Comparison of ENCODE assay signal across 23 cellular contexts in the genomic region with DNA sequence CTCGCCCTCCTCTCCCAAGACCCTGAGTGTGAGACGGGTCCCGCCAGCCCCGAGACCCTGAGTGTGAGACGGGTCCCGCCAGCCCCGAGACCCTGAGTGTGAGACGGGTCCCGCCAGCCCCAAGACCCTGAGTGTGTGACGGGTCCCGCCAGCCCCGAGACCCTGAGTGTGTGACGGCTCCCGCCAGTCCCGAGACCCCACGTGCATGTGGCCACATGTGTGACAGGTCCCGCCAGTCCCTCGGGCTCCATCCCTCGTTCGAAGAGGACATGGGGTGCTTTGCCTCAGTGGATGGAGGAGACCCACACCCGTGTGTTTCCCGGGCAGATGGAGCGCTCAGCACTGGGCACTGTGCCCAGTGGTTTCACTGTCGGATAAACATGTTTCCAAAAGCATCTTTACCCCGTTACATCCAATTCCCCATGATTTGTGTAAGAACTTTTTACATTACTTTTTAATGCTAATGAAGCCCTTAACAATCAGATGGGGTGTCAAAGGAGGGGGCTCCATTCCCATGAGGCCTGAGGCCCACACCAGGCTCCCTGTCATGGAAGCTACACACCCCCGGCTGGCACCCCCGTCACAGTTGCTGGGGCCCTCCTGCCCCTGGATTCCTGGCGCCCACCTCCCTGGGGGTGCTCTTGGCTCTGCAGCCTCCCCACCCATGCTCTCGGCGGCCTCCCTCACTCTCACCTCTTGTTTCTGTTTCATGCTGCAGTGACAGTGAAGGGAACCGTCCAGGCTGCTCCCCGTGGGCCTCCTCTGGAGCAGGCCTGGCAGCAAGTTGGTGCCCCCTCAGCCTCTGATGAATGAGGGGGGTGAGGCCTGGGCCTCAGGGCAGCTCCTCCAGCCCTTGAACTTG. TPM values are rescaled to one million over a fixed set of nuclear protein-coding genes. Genes with fewer than 3 reads are reported as not detected.
DNase-seq lines count a peak whose midpoint lies in the region; ATAC-seq, FAIRE-seq and TF ChIP-seq lines count a peak whose summit lies in the region.
"Had no signal": no experiment of that assay in that cellular context is flagged by ENCODE, and none has a peak within 500 bp of the region (broad histone marks: within the 10 kb centered on the region; RNA-seq: fewer than 3 reads in every experiment).

No MANE protein-coding gene starts in this region.

- peaks cover 4% of the 10 kb centered on the region for H3K27me3 Mint-ChIP-seq in glutamatergic neuron (ENCODE audit: unreplicated experiment)
- H3K27me3 Mint-ChIP-seq: CD4-positive, alpha-beta memory T cell had no signal

- H3K9me3 Mint-ChIP-seq in glutamatergic neuron (ENCODE audit: unreplicated experiment): peaks cover 5% of the 10 kb centered on the region
- H3K9me3 Mint-ChIP-seq: CD4-positive, alpha-beta memory T cell had no signal

- H3K36me3 Mint-ChIP-seq in glutamatergic neuron (ENCODE audit: unreplicated experiment): no peaks in the 10 kb centered on the region
- H3K36me3 Mint-ChIP-seq: CD4-positive, alpha-beta memory T cell had no signal

- H3K4me3 Mint-ChIP-seq in glutamatergic neuron (ENCODE audit: unreplicated experiment): no peak overlapping the region
- H3K4me3 Mint-ChIP-seq: CD4-positive, alpha-beta memory T cell had no signal

- TF ChIP-seq CTCF in left ventricle myocardium inferior (IDR thresholded peaks at IDR 0.05; ENCODE audit: borderline replicate concordance) (no peak), heart right ventricle (IDR thresholded peaks at IDR 0.05) (no peak), glutamatergic neuron (IDR thresholded peaks at IDR 0.05; ENCODE audit: partially characterized antibody, unreplicated experiment) (no peak)

- H3K27ac Mint-ChIP-seq in glutamatergic neuron (ENCODE audit: unreplicated experiment): no peak overlapping the region
- H3K27ac Mint-ChIP-seq: CD4-positive, alpha-beta memory T cell had no signal

- H3K4me1 ChIP-seq in left ventricle myocardium inferior (no peaks in the 10 kb centered on the region), heart right ventricle (peaks cover 0 to 8% (median 0%) of the 10 kb centered on the region in 9 donors)
- H3K4me1 ChIP-seq: BE2C, HAP-1 had no signal

- H3K4me3 ChIP-seq in left ventricle myocardium inferior: no peak overlapping the region
- no peak overlapping the region for H3K4me3 ChIP-seq in heart right ventricle
- H3K4me3 ChIP-seq: HAP-1, SK-N-MC had no signal

- peak; percentile 13 for FAIRE-seq in urothelium cell line (lab: Jason Lieb, UNC)
- FAIRE-seq: A204.1 had no signal

- WGBS in heart right ventricle, 2 donors: 75 to 79% methylated on average over 32 of the region's 32 CpGs

- DNase-seq in left ventricle myocardium inferior: peak; percentile 10
- no peak for DNase-seq in heart right ventricle
- DNase-seq in astrocyte of the hippocampus (ENCODE audit: low read depth, low spot score): peak; percentile 9
- DNase-seq in glutamatergic neuron: peak; percentile 8
- no peak for DNase-seq in urothelium cell line (ENCODE audit: low spot score)
- DNase-seq in activated naive CD4-positive, alpha-beta T cell treated with anti-CD3 and anti-CD28 coated beads, Interleukin-2, amount 50 U/mL, for 16 hours: no peak
- no peak for DNase-seq in stimulated activated naive CD8-positive, alpha-beta T cell treated with anti-CD3 and anti-CD28 coated beads, Interleukin-15, Interleukin-2, amounts not matched to agents 100 U/mL and 50 U/mL, for 24 hours
- DNase-seq: BE2C; CD4-positive, alpha-beta memory T cell; DMS79; MM.1S; NCI-H1092; NCI-H146; NCI-H2081 treated with DMSO at 0.1 percent for 48 hours; NCI-H510A; NCI-H748 treated with DMSO at 0.1 percent for 48 hours; SHP77 had no signal

- intact Hi-C loops in left ventricle myocardium inferior (cut with micrococcal nuclease) (no loop called here), heart right ventricle (cut with DNase I) (no loop called here)

- H3K4me1 Mint-ChIP-seq in glutamatergic neuron (ENCODE audit: low read depth, unreplicated experiment): no peaks in the 10 kb centered on the region
- H3K4me1 Mint-ChIP-seq: CD4-positive, alpha-beta memory T cell had no signal

- no peak overlapping the region for H3K27ac ChIP-seq in left ventricle myocardium inferior (replicated peaks)
- H3K27ac ChIP-seq in heart right ventricle: no peak overlapping the region
- H3K27ac ChIP-seq: SK-N-MC had no signal

- H3K27me3 ChIP-seq in left ventricle myocardium inferior (ENCODE audit: low read depth): peaks cover 55% of the 10 kb centered on the region
- peaks cover 0 to 61% (median 28%) of the 10 kb centered on the region in 7 donors for H3K27me3 ChIP-seq in heart right ventricle
- H3K27me3 ChIP-seq: BE2C had no signal

- ATAC-seq in heart right ventricle (no peak), GM18867 (IDR thresholded peaks at IDR 0.05; ENCODE audit: unreplicated experiment) (no peak)
- ATAC-seq in stimulated activated naive CD8-positive, alpha-beta T cell treated with anti-CD3 and anti-CD28 coated beads, Interleukin-15, Interleukin-2, amounts not matched to agents 100 U/mL and 50 U/mL, for 24 hours: no peak

- H3K36me3 ChIP-seq in left ventricle myocardium inferior (no peaks in the 10 kb centered on the region), heart right ventricle (no peaks in the 10 kb centered on the region)
- H3K36me3 ChIP-seq: BE2C, HAP-1 had no signal

- H3K9me3 ChIP-seq in left ventricle myocardium inferior (replicated peaks) (no peaks in the 10 kb centered on the region), heart right ventricle (no peaks in the 10 kb centered on the region)
- H3K9me3 ChIP-seq: BE2C, HAP-1 had no signal

RNA-seq across cellular contexts. Expression of a gene that starts 48.5 kb away (rescaled TPM):
- total RNA-seq in left ventricle myocardium inferior (0.99 TPM), heart right ventricle (1 to 10 TPM in 7 of 10 donors, under 1 TPM in 3; 0.61 to 1.9 (median 1.2) TPM), glutamatergic neuron (ENCODE audit: unreplicated experiment) (5.2 TPM)
- under 1 TPM; 0.36 to 0.88 TPM for polyA plus RNA-seq in heart right ventricle
- total RNA-seq: CD4-positive, alpha-beta memory T cell; LHCN-M2; OCI-LY7 had no signal
- polyA plus RNA-seq: CD4-positive, alpha-beta memory T cell had no signal

Comparison
In these comparisons a context has a peak if more than half of its experiments do, and no peak if none do; other contexts are left out.
1. DNase-seq: peak in left ventricle myocardium inferior (single experiment), astrocyte of the hippocampus (single experiment) and glutamatergic neuron (single experiment); none in heart right ventricle (0 of 2), urothelium cell line (single experiment), activated naive CD4-positive, alpha-beta T cell treated with anti-CD3 and anti-CD28 coated beads, Interleukin-2, amount 50 U/mL, for 16 hours (single experiment) and stimulated activated naive CD8-positive, alpha-beta T cell treated with anti-CD3 and anti-CD28 coated beads, Interleukin-15, Interleukin-2, amounts not matched to agents 100 U/mL and 50 U/mL, for 24 hours (single experiment).